ENCODE assay signal across 17 cellular contexts in genomic region chr14:52919971-52920370, GRCh38. TPM values are rescaled to one million over a fixed set of nuclear protein-coding genes. Genes with fewer than 3 reads are reported as not detected.
A peak's percentile ranks its signal among the peaks of the same experiment; 100 is the strongest.
DNase-seq lines count a peak whose midpoint lies in the region; ATAC-seq and TF ChIP-seq lines count a peak whose summit lies in the region.
"Had no signal": no experiment of that assay in that cellular context is flagged by ENCODE, and none has a peak within 500 bp of the region (broad histone marks: within the 10 kb centered on the region; RNA-seq: fewer than 3 reads in every experiment).

No MANE protein-coding gene starts in this region.

- H3K4me3 Mint-ChIP-seq in activated CD8-positive, alpha-beta memory T cell treated with anti-CD3 and anti-CD28 coated beads, Interleukin-2, amount 10 ng/mL, durations not matched to agents 7 days and 5 days = no peak overlapping the region
- H3K4me3 Mint-ChIP-seq: activated CD4-positive, alpha-beta T cell treated with anti-CD3 and anti-CD28 coated beads for 36 hours had no signal

- peaks cover 1% of the 10 kb centered on the region for H3K36me3 Mint-ChIP-seq in activated CD8-positive, alpha-beta memory T cell treated with anti-CD3 and anti-CD28 coated beads, Interleukin-2, amount 10 ng/mL, durations not matched to agents 7 days and 5 days

- TF ChIP-seq CTCF in right atrium auricular region (IDR thresholded peaks at IDR 0.05) = no peak
- no peak for TF ChIP-seq CTCF in heart left ventricle (IDR thresholded peaks at IDR 0.05)
- TF ChIP-seq CTCF in choroid plexus epithelial cell (conservative IDR thresholded peaks at IDR 0.05; ENCODE audit: low read depth, low read length) = no peak

- peak overlapping the region; percentile 50 to 76 for H3K27ac ChIP-seq in right atrium auricular region
- H3K27ac ChIP-seq in heart left ventricle = peak overlapping the region in 4 of 12 donors; percentile 6 to 75 (median 60)
- H3K27ac ChIP-seq in muscle layer of duodenum (ENCODE audit: low read length) = peak overlapping the region; percentile 48
- H3K27ac ChIP-seq: ovary had no signal

- H3K36me3 ChIP-seq in right atrium auricular region (peaks cover 7% of the 10 kb centered on the region), heart left ventricle (peaks cover 0 to 40% (median 9%) of the 10 kb centered on the region in 9 donors), muscle layer of duodenum (ENCODE audit: control insufficient read depth in 1 of 2, insufficient read depth in 2 of 2, low read length in 2 of 2) (peaks cover 3 to 16% of the 10 kb centered on the region in 2 donors)
- H3K36me3 ChIP-seq: ovary had no signal

- H3K9me3 ChIP-seq in right atrium auricular region = no peaks in the 10 kb centered on the region
- no peaks in the 10 kb centered on the region for H3K9me3 ChIP-seq in heart left ventricle
- H3K9me3 ChIP-seq in muscle layer of duodenum (ENCODE audit: control insufficient read depth in 1 of 2, low read length in 2 of 2) = no peaks in the 10 kb centered on the region
- H3K9me3 ChIP-seq: ovary had no signal

- peaks cover 7 to 70% of the 10 kb centered on the region in 2 donors for H3K4me1 ChIP-seq in right atrium auricular region
- H3K4me1 ChIP-seq in heart left ventricle = peaks cover 11 to 85% (median 64%) of the 10 kb centered on the region in 12 donors
- peaks cover 4 to 58% of the 10 kb centered on the region in 2 donors for H3K4me1 ChIP-seq in muscle layer of duodenum (ENCODE audit: control insufficient read depth in 1 of 2, insufficient read depth in 2 of 2, low read length in 2 of 2)

- no peak overlapping the region for H3K27ac Mint-ChIP-seq in activated CD8-positive, alpha-beta memory T cell treated with anti-CD3 and anti-CD28 coated beads, Interleukin-2, amount 10 ng/mL, durations not matched to agents 7 days and 5 days

- H3K4me3 ChIP-seq in right atrium auricular region = no peak overlapping the region
- no peak overlapping the region for H3K4me3 ChIP-seq in heart left ventricle
- H3K4me3 ChIP-seq in choroid plexus epithelial cell (ENCODE audit: low read depth, low read length) = no peak overlapping the region
- H3K4me3 ChIP-seq in muscle layer of duodenum (ENCODE audit: low read depth in 1 of 2, low read length in 2 of 2) = no peak overlapping the region
- H3K4me3 ChIP-seq: ovary had no signal

- TF ChIP-seq POLR2A in heart left ventricle (IDR thresholded peaks at IDR 0.05) = no peak

- H3K27me3 ChIP-seq in right atrium auricular region (no peaks in the 10 kb centered on the region), heart left ventricle (no peaks in the 10 kb centered on the region), muscle layer of duodenum (ENCODE audit: low read depth, low read length) (no peaks in the 10 kb centered on the region)
- H3K27me3 ChIP-seq: ovary had no signal

- WGBS in heart left ventricle, 4 donors = 38 to 55% (median 46%) methylated on average over 3 of the region's 3 CpGs

- ATAC-seq in heart left ventricle (no peak), GM19395 (IDR thresholded peaks at IDR 0.05; ENCODE audit: unreplicated experiment) (no peak)
- ATAC-seq in activated CD8-positive, alpha-beta memory T cell treated with anti-CD3 and anti-CD28 coated beads, Interleukin-2, amount 10 ng/mL, durations not matched to agents 7 days and 5 days = no peak
- ATAC-seq: activated CD4-positive, alpha-beta T cell treated with anti-CD3 and anti-CD28 coated beads for 36 hours had no signal

- H3K4me1 Mint-ChIP-seq in activated CD8-positive, alpha-beta memory T cell treated with anti-CD3 and anti-CD28 coated beads, Interleukin-2, amount 10 ng/mL, durations not matched to agents 7 days and 5 days = peaks cover 24% of the 10 kb centered on the region

- DNase-seq in right atrium auricular region (ENCODE audit: low spot score) (no peak), heart left ventricle (no peak), choroid plexus epithelial cell (ENCODE audit: low read depth) (peak; percentile 47), superior temporal gyrus (ENCODE audit: extremely low spot score) (no peak), NCI-H82 treated with DMSO at 0.1 percent for 48 hours (lab: John Stamatoyannopoulos, UW; ENCODE audit: unreplicated experiment) (no peak)
- DNase-seq in activated CD8-positive, alpha-beta memory T cell treated with anti-CD3 and anti-CD28 coated beads, Interleukin-2, amount 10 ng/mL, durations not matched to agents 7 days and 5 days = no peak
- DNase-seq: activated CD4-positive, alpha-beta T cell treated with anti-CD3 and anti-CD28 coated beads for 36 hours; activated effector memory CD4-positive, alpha-beta T cell treated with Interleukin-2 at 50 U/mL for 16 hours; foreskin fibroblast; NCI-H1092; NCI-H446; ovary; SIG-M5; stimulated activated CD4-positive, alpha-beta T cell treated with anti-CD3 and anti-CD28 coated beads, Interleukin-4, amount 100 ng/mL, for 24 hours; substantia nigra had no signal

- intact Hi-C loops in heart left ventricle (cut with DNase I) = loop anchor here in 1 of 10 donors (5.0 kb wide), 1 partner anchor 32 kb away; the partner anchor contains the start of gene FERMT2

- no peaks in the 10 kb centered on the region for H3K9me3 Mint-ChIP-seq in activated CD8-positive, alpha-beta memory T cell treated with anti-CD3 and anti-CD28 coated beads, Interleukin-2, amount 10 ng/mL, durations not matched to agents 7 days and 5 days (ENCODE audit: low read depth)

- no peaks in the 10 kb centered on the region for H3K27me3 Mint-ChIP-seq in activated CD8-positive, alpha-beta memory T cell treated with anti-CD3 and anti-CD28 coated beads, Interleukin-2, amount 10 ng/mL, durations not matched to agents 7 days and 5 days
- H3K27me3 Mint-ChIP-seq: activated CD4-positive, alpha-beta T cell treated with anti-CD3 and anti-CD28 coated beads for 36 hours had no signal

- CTCF ChIA-PET in activated CD8-positive, alpha-beta memory T cell treated with anti-CD3 and anti-CD28 coated beads, Interleukin-2, amount 10 ng/mL, durations not matched to agents 7 days and 5 days (lab: Charles Lee) = interaction anchor here (0.7 to 1.0 kb wide), 4 partner anchors 33 to 387 kb away, joined by 3 to 4 read pairs (median 3); no protein-coding TSS in a partner anchor

RNA-seq across cellular contexts. Expression of gene FERMT2, which starts 30.9 kb away (rescaled TPM):
- 100 to 1,000 TPM in 1 of 2 donors, 10 to 100 TPM in 1; 89.1 to 101 TPM for total RNA-seq in right atrium auricular region
- total RNA-seq in heart left ventricle = 100 to 1,000 TPM in 6 of 9 donors, 10 to 100 TPM in 3; 87.4 to 158 (median 104) TPM
- polyA plus RNA-seq in heart left ventricle = 100 to 1,000 TPM in 1 of 2 donors, 10 to 100 TPM in 1; 31.2 to 104 TPM
- 1 to 10 TPM in 1 of 2 experiments, under 1 TPM in 1; 0.41 to 1.9 TPM for total RNA-seq in activated CD8-positive, alpha-beta memory T cell treated with anti-CD3 and anti-CD28 coated beads, Interleukin-2, amount 10 ng/mL, durations not matched to agents 7 days and 5 days

Comparison
In these comparisons a context has a peak if more than half of its experiments do, and no peak if none do; other contexts are left out.
1. RNA of gene FERMT2, which starts 30.9 kb away (total RNA-seq): 87.4 to 158 TPM in heart left ventricle and 89.1 to 101 TPM in right atrium auricular region; 0.41 to 1.9 TPM in activated CD8-positive, alpha-beta memory T cell treated with anti-CD3 and anti-CD28 coated beads, Interleukin-2, amount 10 ng/mL, durations not matched to agents 7 days and 5 days; every median in the first group is over 10 times any median in the second.